24 cellular contexts compared by ENCODE assay signal in the genomic region with DNA sequence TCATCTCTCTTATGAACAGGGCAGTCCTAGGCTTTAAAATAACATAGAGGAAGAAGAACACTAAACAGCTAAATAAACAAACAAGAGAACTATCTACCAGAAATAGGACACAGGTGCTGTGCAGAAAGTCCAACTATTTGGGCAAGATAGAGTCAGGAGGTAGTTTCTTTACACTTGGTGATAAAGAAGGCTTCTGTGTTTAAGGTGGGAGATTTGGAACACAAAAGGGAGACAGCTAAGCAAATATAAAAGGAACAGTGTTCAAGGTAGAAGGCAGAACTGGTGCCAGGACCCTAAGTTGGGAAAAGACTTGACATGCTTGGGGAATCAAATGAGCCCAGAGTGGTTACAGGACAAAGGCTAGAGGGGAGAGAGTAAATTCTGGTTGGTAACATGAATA.
"Had no signal": no experiment of that assay in that cellular context is flagged by ENCODE, and none has a peak within 500 bp of the region (broad histone marks: within the 10 kb centered on the region; RNA-seq: fewer than 3 reads in every experiment).

No MANE protein-coding gene starts in this region.

- H3K27ac Mint-ChIP-seq: activated B cell treated with CpG ODN at 0.5 μM for 24 hours; activated CD4-positive, alpha-beta memory T cell treated with anti-CD3 and anti-CD28 coated beads for 36 hours; activated CD4-positive, alpha-beta T cell treated with anti-CD3 and anti-CD28 coated beads, Interleukin-2, amount 10 ng/mL, durations not matched to agents 24 days and 14 days; activated T-cell treated with anti-CD3 and anti-CD28 coated beads, Interleukin-2, amount 50 U/mL, for 72 hours; activated T-helper 2 cell treated with anti-CD3 and anti-CD28 coated beads, Interferon-gamma antibody, Interleukin-2, Interleukin-4, amounts not matched to agents 10 μg/mL and 5 μg/mL and 100 μg/mL, durations not matched to agents 14 hours and 24 hours and 36 hours; T-helper 17 cell had no signal

- H3K9me3 ChIP-seq: breast epithelium, colonic mucosa had no signal

- H3K36me3 Mint-ChIP-seq: activated CD4-positive, alpha-beta memory T cell treated with anti-CD3 and anti-CD28 coated beads for 36 hours had no signal

- ATAC-seq: activated T-cell treated with anti-CD3 and anti-CD28 coated beads, Interleukin-2, amount 50 U/mL, for 72 hours; T-helper 17 cell had no signal

- H3K4me3 ChIP-seq: breast epithelium, colonic mucosa, PC-9 had no signal

- H3K27ac ChIP-seq: breast epithelium, colonic mucosa, PC-9 had no signal

- H3K4me3 Mint-ChIP-seq: activated B cell treated with CpG ODN at 0.5 μM for 24 hours; activated CD4-positive, alpha-beta memory T cell treated with anti-CD3 and anti-CD28 coated beads for 36 hours; activated CD4-positive, alpha-beta T cell treated with anti-CD3 and anti-CD28 coated beads, Interleukin-2, amount 10 ng/mL, durations not matched to agents 24 days and 14 days; activated T-cell treated with anti-CD3 and anti-CD28 coated beads, Interleukin-2, amount 50 U/mL, for 72 hours; T-helper 17 cell had no signal

- H3K9me3 Mint-ChIP-seq: activated CD4-positive, alpha-beta memory T cell treated with anti-CD3 and anti-CD28 coated beads for 36 hours; activated T-helper 2 cell treated with anti-CD3 and anti-CD28 coated beads, Interferon-gamma antibody, Interleukin-2, Interleukin-4, amounts not matched to agents 10 μg/mL and 5 μg/mL and 100 μg/mL, durations not matched to agents 14 hours and 24 hours and 36 hours had no signal

- H3K27me3 ChIP-seq: breast epithelium, colonic mucosa had no signal

- H3K4me1 Mint-ChIP-seq: activated B cell treated with CpG ODN at 0.5 μM for 24 hours, T-helper 17 cell had no signal

- DNase-seq: activated B cell treated with CpG ODN at 0.5 μM for 24 hours; activated CD4-positive, alpha-beta memory T cell treated with anti-CD3 and anti-CD28 coated beads for 36 hours; activated CD4-positive, alpha-beta T cell treated with anti-CD3 and anti-CD28 coated beads for 1 hour; activated CD4-positive, alpha-beta T cell treated with anti-CD3 and anti-CD28 coated beads, Interleukin-2, amount 10 ng/mL, durations not matched to agents 24 days and 14 days; activated CD8-positive, alpha-beta memory T cell treated with anti-CD3 and anti-CD28 coated beads, Interleukin-2, amount 50 U/mL, for 4 hours; activated naive CD4-positive, alpha-beta T cell treated with anti-CD3 and anti-CD28 coated beads, Interleukin-2, amount 50 U/mL, for 16 hours; activated T-cell treated with anti-CD3 and anti-CD28 coated beads, Interleukin-2, amount 50 U/mL, for 72 hours; aorta; caudate nucleus; colonic mucosa; Karpas-422; NCI-H1436; NCI-H1694 treated with DMSO at 0.1 percent for 48 hours; NCI-H2029 treated with DMSO at 0.1 percent for 48 hours; NCI-H2171 treated with DMSO at 0.1 percent for 48 hours; NCI-H226; NCI-H510A treated with DMSO at 0.1 percent for 48 hours; NCI-H69; PC-9; SHP77 treated with DMSO at 0.1 percent for 48 hours; T-helper 17 cell; T-helper 9 cell had no signal

- H3K4me1 ChIP-seq: breast epithelium, colonic mucosa had no signal

- H3K27me3 Mint-ChIP-seq: activated B cell treated with CpG ODN at 0.5 μM for 24 hours; activated CD4-positive, alpha-beta memory T cell treated with anti-CD3 and anti-CD28 coated beads for 36 hours; activated CD4-positive, alpha-beta T cell treated with anti-CD3 and anti-CD28 coated beads, Interleukin-2, amount 10 ng/mL, durations not matched to agents 24 days and 14 days; T-helper 17 cell had no signal

- H3K36me3 ChIP-seq: breast epithelium, colonic mucosa had no signal
